8 cellular contexts compared by ENCODE assay signal in genomic region chr1:153728305-153729066, GRCh38. TPM values are rescaled to one million over a fixed set of nuclear protein-coding genes. Genes with fewer than 3 reads are reported as not detected.
DNase-seq lines count a peak whose midpoint lies in the region; ATAC-seq and TF ChIP-seq lines count a peak whose summit lies in the region.

No MANE protein-coding gene starts in this region.

- peak overlapping the region; percentile 85 for H2BK120ac ChIP-seq in IMR-90 (ENCODE audit: low read depth, low read length)

- peaks cover 21% of the 10 kb centered on the region for H3K79me2 ChIP-seq in SU-DHL-6 (ENCODE audit: insufficient read depth, low read length)

- in situ Hi-C loops in IMR-90 (cut with MboI; ENCODE audit: low sequenced_read_pairs) (no loop called here), T47D (cut with HindIII; ENCODE audit: low pct_unique_long_range_greater_than_20kb, low sequenced_read_pairs) (no loop called here)

- H3K9ac ChIP-seq in IMR-90 (ENCODE audit: low read depth, low read length), result peak overlapping the region; percentile 97
- peak overlapping the region; percentile 99 for H3K9ac ChIP-seq in SU-DHL-6 (ENCODE audit: low read length)

- peaks cover 6% of the 10 kb centered on the region for H3K9me1 ChIP-seq in IMR-90 (ENCODE audit: insufficient read depth, low read length)

- TF ChIP-seq POLR2A in IMR-90 (IDR thresholded peaks at IDR 0.05; ENCODE audit: low read depth, low read length) (no peak), spleen (IDR thresholded peaks at IDR 0.05) (no peak)

- H3K14ac ChIP-seq in IMR-90 (replicated peaks; ENCODE audit: low read depth, low read length), result peak overlapping the region; percentile 100

- H3K27me3 ChIP-seq in IMR-90 (ENCODE audit: control insufficient read depth, insufficient read depth, low read length) (no peaks in the 10 kb centered on the region), SU-DHL-6 (ENCODE audit: low read length) (no peaks in the 10 kb centered on the region), spleen (replicated peaks in 1 of 7) (no peaks in the 10 kb centered on the region)

- no peak for TF ChIP-seq RAD21 in IMR-90 (IDR thresholded peaks at IDR 0.05; ENCODE audit: low read length)

- WGBS in IMR-90 (ENCODE audit: extremely low coverage in 2 of 2, insufficient read length in 1 of 2), 2 experiments, result 0% methylated on average over 4 of the region's 19 CpGs; no CpG with 5 or more reads in 1 of the 2 experiments
- WGBS in spleen, 5 donors, result 0 to 2% (median 1%) methylated on average over 15 to 19 of the region's 19 CpGs

- no peak for TF ChIP-seq CTCF in IMR-90 (conservative IDR thresholded peaks at IDR 0.05; ENCODE audit: low read depth, low read length)
- TF ChIP-seq CTCF in SU-DHL-6 (IDR thresholded peaks at IDR 0.05; ENCODE audit: insufficient read depth, low read length, poor library complexity, severe bottlenecking), result no peak
- TF ChIP-seq CTCF in spleen (IDR thresholded peaks at IDR 0.05 in 8 of 11, conservative IDR thresholded peaks at IDR 0.05 in 3 of 11), result peak in 2 of 11 experiments; percentile 0 to 1

- H3K36me3 ChIP-seq in IMR-90 (ENCODE audit: control insufficient read depth, insufficient read depth, low read length), result no peaks in the 10 kb centered on the region
- H3K36me3 ChIP-seq in SU-DHL-6 (ENCODE audit: low read length), result no peaks in the 10 kb centered on the region
- H3K36me3 ChIP-seq in spleen, result peaks cover 0 to 8% (median 0%) of the 10 kb centered on the region in 6 donors

- no peaks in the 10 kb centered on the region for H3K9me2 ChIP-seq in SU-DHL-6 (replicated peaks; ENCODE audit: insufficient read depth, low read length)

- H2AK5ac ChIP-seq in IMR-90 (ENCODE audit: low read depth, low read length), result peak overlapping the region; percentile 99

- dilution Hi-C loops in IMR-90 (cut with HindIII; ENCODE audit: low sequenced_read_pairs, unreplicated experiment), result no loop called here

- H3K9me3 ChIP-seq in IMR-90 (ENCODE audit: control insufficient read depth, insufficient read depth, low read length) (no peaks in the 10 kb centered on the region), SU-DHL-6 (ENCODE audit: insufficient read depth, low read length) (no peaks in the 10 kb centered on the region), spleen (no peaks in the 10 kb centered on the region)

- DNase-seq in DMS 273 (lab: John Stamatoyannopoulos, UW; ENCODE audit: unreplicated experiment) (peak; percentile 79), IMR-90 (peak; percentile 48), T47D (ENCODE audit: low read depth in 1 of 2, low spot score in 1 of 2) (peak; percentile 30 to 55), islet precursor cell (peak; percentile 68), spleen (peak; percentile 88), medulla oblongata (ENCODE audit: extremely low spot score) (no peak), T1000 (lab: John Stamatoyannopoulos, UW) (no peak)

- peak overlapping the region; percentile 99 for H3K4ac ChIP-seq in IMR-90 (ENCODE audit: low read depth, low read length)

- peak overlapping the region; percentile 93 for H4K5ac ChIP-seq in IMR-90 (ENCODE audit: low read depth, low read length)

- peak overlapping the region; percentile 96 for H2BK5ac ChIP-seq in IMR-90 (ENCODE audit: low read depth, low read length, poor library complexity, severe bottlenecking)

- H3K4me2 ChIP-seq in IMR-90 (ENCODE audit: low read depth, low read length), result peak overlapping the region; percentile 94
- peak overlapping the region; percentile 90 for H3K4me2 ChIP-seq in SU-DHL-6 (ENCODE audit: low read depth, low read length, poor library complexity, severe bottlenecking)

- H3F3A ChIP-seq in SU-DHL-6 (ENCODE audit: insufficient read depth), result peaks cover 17% of the 10 kb centered on the region; the same call in 1 of the 2 replicates

- peak overlapping the region; percentile 100 for H2AK9ac ChIP-seq in IMR-90 (replicated peaks; ENCODE audit: low read depth, low read length, poor library complexity)

- H4K91ac ChIP-seq in IMR-90 (ENCODE audit: insufficient read depth, low read depth, low read length), result peak overlapping the region; percentile 98

- intact Hi-C loops in IMR-90 (cut with micrococcal nuclease), result no loop called here
- intact Hi-C loops in spleen (cut with DNase I; ENCODE audit: low total_unique reads), result no loop called here

- peak overlapping the region; percentile 74 for H3K4me3 ChIP-seq in IMR-90 (ENCODE audit: insufficient read depth, low read depth, low read length)
- H3K4me3 ChIP-seq in SU-DHL-6 (ENCODE audit: insufficient read depth, low read length, poor library complexity, severe bottlenecking), result peak overlapping the region; percentile 78
- peak overlapping the region; percentile 51 to 80 (median 60) for H3K4me3 ChIP-seq in spleen

- POLR2A ChIA-PET in IMR-90 (lab: Charles Lee; ENCODE audit: unreplicated experiment), result interaction anchor here (0.7 to 1.0 kb wide), 2 partner anchors 10 to 262 kb away, joined by 3 to 11 read pairs; no protein-coding TSS in a partner anchor

- peak; percentile 8 for ATAC-seq in IMR-90 (ENCODE audit: low read depth)

- H3K23ac ChIP-seq in IMR-90 (ENCODE audit: low read depth, low read length), result peak overlapping the region; percentile 98

- H3K27ac ChIP-seq in IMR-90 (ENCODE audit: insufficient read depth, low read length) (peak overlapping the region; percentile 95), SU-DHL-6 (ENCODE audit: low read depth, low read length) (peak overlapping the region; percentile 75), spleen (peak overlapping the region; percentile 93 to 98 (median 97))

- H4K20me1 ChIP-seq in IMR-90 (ENCODE audit: insufficient read depth, low read length), result no peaks in the 10 kb centered on the region
- no peaks in the 10 kb centered on the region for H4K20me1 ChIP-seq in SU-DHL-6 (ENCODE audit: low read depth, low read length)

- H3K79me1 ChIP-seq in IMR-90 (ENCODE audit: low read depth in 1 of 2, low read length in 2 of 2), result peaks cover 7 to 35% of the 10 kb centered on the region in 2 experiments

- peak overlapping the region; percentile 97 for H3K56ac ChIP-seq in IMR-90 (ENCODE audit: extremely low read depth, insufficient read depth, low read length)

- peaks cover 3% of the 10 kb centered on the region; the same call in 1 of the 2 replicates for H3K4me1 ChIP-seq in IMR-90 (ENCODE audit: control insufficient read depth, insufficient read depth, low read length)
- H3K4me1 ChIP-seq in spleen, result peaks cover 8 to 44% (median 32%) of the 10 kb centered on the region in 6 donors

- peak overlapping the region; percentile 74 for H3K18ac ChIP-seq in IMR-90 (ENCODE audit: low read depth, low read length)

- H2BK20ac ChIP-seq in IMR-90 (ENCODE audit: low read depth, low read length), result peak overlapping the region; percentile 55

- H4K8ac ChIP-seq in IMR-90 (ENCODE audit: low read depth in 2 of 2, low read length in 2 of 2), result peak overlapping the region; percentile 98 to 99

- H2BK15ac ChIP-seq in IMR-90 (ENCODE audit: low read depth, low read length), result peak overlapping the region; percentile 56; the same call in 1 of the 3 replicates

- H2AFZ ChIP-seq in IMR-90 (replicated peaks; ENCODE audit: low read length, poor library complexity), result peak overlapping the region; percentile 94
- peak overlapping the region; percentile 42 for H2AFZ ChIP-seq in SU-DHL-6 (ENCODE audit: low read depth, low read length, severe bottlenecking)

- BruUV-seq in IMR-90 (replicated peaks; lab: Mats Ljungman, UMichigan), result TSS peak; percentile 96

- CTCF ChIA-PET in IMR-90 (lab: Yijun Ruan, JAX), result interaction anchor here (1.2 kb wide), 1 partner anchor 14 kb away, joined by 4 read pairs; no protein-coding TSS in a partner anchor

TF ChIP-seq in IMR-90, 13 proteins besides CTCF, POLR2A, EP300 and RAD21 (continues in another document):
- no peak for TF ChIP-seq RFX5 (IDR thresholded peaks at IDR 0.05; ENCODE audit: low read depth, low read length)
- TF ChIP-seq BHLHE40 (IDR thresholded peaks at IDR 0.05; ENCODE audit: low read depth, low read length), result no peak
- TF ChIP-seq ELK1 (IDR thresholded peaks at IDR 0.05; ENCODE audit: borderline replicate concordance, low read depth, low read length), result no peak

RNA-seq across cellular contexts. Expression of gene INTS3, which starts 0.6 kb away (rescaled TPM):
- total RNA-seq in IMR-90 (2012; rRNA removed) (28.1 and 33.5 TPM in 2 replicates), spleen (10 to 100 TPM; 38.1 to 66.2 (median 49.0) TPM)
- polyA plus RNA-seq in IMR-90 (2012; rRNA removed) (53.9 and 59.4 TPM in 2 replicates), spleen (10 to 100 TPM; 24.7 to 51.9 (median 46.6) TPM)
- 27.3 and 29.3 TPM in 2 replicates for polyA plus RNA-seq in IMR-90 (2012; cell fraction: cytosol; rRNA removed)
- 367 and 440 TPM in 2 replicates for polyA plus RNA-seq in IMR-90 (2012; cell fraction: nucleus; rRNA removed; ENCODE audit: low replicate concordance)

RNA-seq across cellular contexts. Expression of gene SLC27A3, which starts 46.7 kb away (rescaled TPM):
- total RNA-seq in IMR-90 (2012; rRNA removed) (1.9 and 3.2 TPM in 2 replicates), spleen (10 to 100 TPM; 11.1 to 28.4 (median 20.0) TPM)
- polyA plus RNA-seq in IMR-90 (2012; rRNA removed) (9.3 and 9.6 TPM in 2 replicates), spleen (10 to 100 TPM; 23.4 to 54.5 (median 48.6) TPM)
- 5.9 and 6.6 TPM in 2 replicates for polyA plus RNA-seq in IMR-90 (2012; cell fraction: cytosol; rRNA removed)
- polyA plus RNA-seq in IMR-90 (2012; cell fraction: nucleus; rRNA removed; ENCODE audit: low replicate concordance), result 30.7 and 38.8 TPM in 2 replicates

RNA-seq across cellular contexts. Expression of gene NPR1, which starts 50.0 kb away (rescaled TPM):
- not detected in 2 replicates for total RNA-seq in IMR-90 (2012; rRNA removed)
- polyA plus RNA-seq in IMR-90 (2012; rRNA removed), result 0.02 and 0.03 TPM in 2 replicates
- 0.02 TPM in 1 of 2 replicates, not detected in the other for polyA plus RNA-seq in IMR-90 (2012; cell fraction: cytosol; rRNA removed)
- 0.08 and 0.09 TPM in 2 replicates for polyA plus RNA-seq in IMR-90 (2012; cell fraction: nucleus; rRNA removed; ENCODE audit: low replicate concordance)
- 1 to 10 TPM in 6 of 7 donors, under 1 TPM in 1; 0.83 to 5.1 (median 2.5) TPM for total RNA-seq in spleen
- 1 to 10 TPM; 2.1 to 3.6 (median 3.4) TPM for polyA plus RNA-seq in spleen

RNA-seq across cellular contexts. Expression of gene ILF2, which starts 57.7 kb away (rescaled TPM):
- total RNA-seq in IMR-90 (2012; rRNA removed), result 405 and 504 TPM in 2 replicates
- 269 and 273 TPM in 2 replicates for polyA plus RNA-seq in IMR-90 (2012; rRNA removed)
- polyA plus RNA-seq in IMR-90 (2012; cell fraction: cytosol; rRNA removed), result 87.2 and 161 TPM in 2 replicates
- polyA plus RNA-seq in IMR-90 (2012; cell fraction: nucleus; rRNA removed; ENCODE audit: low replicate concordance), result 43.3 and 169 TPM in 2 replicates
- total RNA-seq in spleen, result 100 to 1,000 TPM in 1 of 7 donors, 10 to 100 TPM in 6; 80.9 to 105 (median 85.0) TPM
- 10 to 100 TPM; 54.9 to 90.3 (median 82.4) TPM for polyA plus RNA-seq in spleen

Comparison
In these comparisons a context has a peak if more than half of its experiments do, and no peak if none do; other contexts are left out.
1. DNase-seq: peak in DMS 273 (single experiment), IMR-90 (single experiment), T47D (2 of 2), islet precursor cell (single experiment) and spleen (single experiment); none in medulla oblongata (single experiment) and T1000 (single experiment).
2. Peak in every context shown above with its lines, with median percentiles within 50 percentile points of each other: H3K27ac ChIP-seq and H3K4me3 ChIP-seq.